ENCODE assay signal across 8 cellular contexts in genomic region chr11:66567787-66568123, GRCh38. TPM values are rescaled to one million over a fixed set of nuclear protein-coding genes. Genes with fewer than 3 reads are reported as not detected.
A peak's percentile ranks its signal among the peaks of the same experiment; 100 is the strongest.
DNase-seq lines count a peak whose midpoint lies in the region; ATAC-seq and TF ChIP-seq lines count a peak whose summit lies in the region.

No MANE protein-coding gene starts in this region.

- H3K4me3 Mint-ChIP-seq in activated CD8-positive, alpha-beta memory T cell treated with anti-CD3 and anti-CD28 coated beads, Interleukin-2, amount 10 ng/mL, durations not matched to agents 7 days and 5 days = peak overlapping the region; percentile 44

- peaks cover 25% of the 10 kb centered on the region for H3K27me3 Mint-ChIP-seq in activated CD8-positive, alpha-beta memory T cell treated with anti-CD3 and anti-CD28 coated beads, Interleukin-2, amount 10 ng/mL, durations not matched to agents 7 days and 5 days

- no peaks in the 10 kb centered on the region for H3K79me2 ChIP-seq in trophoblast cell (ENCODE audit: control insufficient read depth, insufficient read depth, low read length, poor library complexity)

- H2BK120ac ChIP-seq in trophoblast cell (ENCODE audit: insufficient read depth, low read length, poor library complexity) = no peak overlapping the region

- H2AK5ac ChIP-seq in trophoblast cell (ENCODE audit: low read length) = no peak overlapping the region

- H3K4me3 ChIP-seq in astrocyte of the cerebellum (ENCODE audit: low read depth, low read length) = peak overlapping the region; percentile 43
- H3K4me3 ChIP-seq in kidney epithelial cell (ENCODE audit: low read depth, low read length) = peak overlapping the region; percentile 38
- H3K4me3 ChIP-seq in thymus (ENCODE audit: low read length) = peak overlapping the region; percentile 58
- no peak overlapping the region for H3K4me3 ChIP-seq in trophoblast cell (ENCODE audit: low read depth, low read length)

- H4K8ac ChIP-seq in trophoblast cell (ENCODE audit: low read depth, low read length) = no peak overlapping the region

- peaks cover 5% of the 10 kb centered on the region for H3K4me1 Mint-ChIP-seq in activated CD8-positive, alpha-beta memory T cell treated with anti-CD3 and anti-CD28 coated beads, Interleukin-2, amount 10 ng/mL, durations not matched to agents 7 days and 5 days

- H3K9me3 ChIP-seq in thymus (ENCODE audit: control insufficient read depth) (no peaks in the 10 kb centered on the region), trophoblast cell (ENCODE audit: insufficient read depth, low read depth, low read length) (no peaks in the 10 kb centered on the region)

- ATAC-seq in activated CD8-positive, alpha-beta memory T cell treated with anti-CD3 and anti-CD28 coated beads, Interleukin-2, amount 10 ng/mL, durations not matched to agents 7 days and 5 days = no peak
- ATAC-seq in GM18907 (IDR thresholded peaks at IDR 0.05; ENCODE audit: unreplicated experiment) = no peak

- no peak overlapping the region for H3K18ac ChIP-seq in trophoblast cell (ENCODE audit: low read length)

- no peaks in the 10 kb centered on the region for H3K9me3 Mint-ChIP-seq in activated CD8-positive, alpha-beta memory T cell treated with anti-CD3 and anti-CD28 coated beads, Interleukin-2, amount 10 ng/mL, durations not matched to agents 7 days and 5 days (ENCODE audit: low read depth)

- H3K9ac ChIP-seq in trophoblast cell (ENCODE audit: low read length) = no peak overlapping the region

- no peak overlapping the region for H3K27ac Mint-ChIP-seq in activated CD8-positive, alpha-beta memory T cell treated with anti-CD3 and anti-CD28 coated beads, Interleukin-2, amount 10 ng/mL, durations not matched to agents 7 days and 5 days

- no peak overlapping the region for H2AFZ ChIP-seq in trophoblast cell (ENCODE audit: insufficient read depth, low read length, poor library complexity)

- H3K36me3 Mint-ChIP-seq in activated CD8-positive, alpha-beta memory T cell treated with anti-CD3 and anti-CD28 coated beads, Interleukin-2, amount 10 ng/mL, durations not matched to agents 7 days and 5 days = no peaks in the 10 kb centered on the region

- H3K27ac ChIP-seq in thymus (ENCODE audit: low read depth) (no peak overlapping the region), trophoblast cell (ENCODE audit: low read depth, low read length) (no peak overlapping the region)

- no peaks in the 10 kb centered on the region for H3K79me1 ChIP-seq in trophoblast cell (ENCODE audit: low read length)

- TF ChIP-seq CTCF in astrocyte of the cerebellum (IDR thresholded peaks at IDR 0.05; ENCODE audit: low read depth, low read length, missing control alignments) = no peak
- no peak for TF ChIP-seq CTCF in kidney epithelial cell (IDR thresholded peaks at IDR 0.05; ENCODE audit: insufficient read depth, low read length, poor library complexity, severe bottlenecking)

- H3K27me3 ChIP-seq in kidney epithelial cell (ENCODE audit: control insufficient read depth, insufficient read depth, low read length) (peaks cover 8% of the 10 kb centered on the region), thymus (ENCODE audit: control insufficient read depth, insufficient read depth) (peaks cover 19% of the 10 kb centered on the region), trophoblast cell (ENCODE audit: insufficient read depth, low read length) (no peaks in the 10 kb centered on the region)

- no peak overlapping the region for H3K14ac ChIP-seq in trophoblast cell (ENCODE audit: low read length)

- H3K4me1 ChIP-seq in thymus (ENCODE audit: control insufficient read depth, insufficient read depth, low read length) (peaks cover 6% of the 10 kb centered on the region), trophoblast cell (ENCODE audit: control insufficient read depth in 1 of 2, insufficient read depth in 2 of 2, low read length in 2 of 2) (peaks cover 0 to 3% of the 10 kb centered on the region in 2 experiments)

- in situ Hi-C loops in astrocyte of the cerebellum (cut with HindIII; ENCODE audit: low sequenced_read_pairs) = no loop called here

- no peak overlapping the region for H3K4ac ChIP-seq in trophoblast cell (ENCODE audit: low read depth, low read length)

- H3K23ac ChIP-seq in trophoblast cell (ENCODE audit: low read length) = no peak overlapping the region

- CTCF ChIA-PET in activated CD8-positive, alpha-beta memory T cell treated with anti-CD3 and anti-CD28 coated beads, Interleukin-2, amount 10 ng/mL, durations not matched to agents 7 days and 5 days (lab: Charles Lee) = interaction anchor here (1.1 to 3.9 kb wide), 4 partner anchors 9 to 110 kb away, joined by 4 to 22 read pairs (median 10); partner anchors contain the start of gene RBM4B

- no peak overlapping the region for H2BK5ac ChIP-seq in trophoblast cell (ENCODE audit: low read depth, low read length, poor library complexity)

- DNase-seq in activated CD8-positive, alpha-beta memory T cell treated with anti-CD3 and anti-CD28 coated beads, Interleukin-2, amount 10 ng/mL, durations not matched to agents 7 days and 5 days = no peak
- no peak for DNase-seq in activated CD8-positive, alpha-beta memory T cell treated with anti-CD3 and anti-CD28 coated beads, Interleukin-2, amount 50 U/mL, for 4 hours
- no peak for DNase-seq in astrocyte of the cerebellum (ENCODE audit: low read depth)
- DNase-seq in kidney epithelial cell (ENCODE audit: low read depth) = no peak
- no peak for DNase-seq in pons (ENCODE audit: low spot score)
- DNase-seq in trophoblast cell = no peak

- H3K4me2 ChIP-seq in trophoblast cell (ENCODE audit: low read length) = no peak overlapping the region

- WGBS in thymus = 75% methylated on average over 15 of the region's 15 CpGs
- no CpG with 5 or more reads among the region's 15 CpGs for WGBS in trophoblast cell (ENCODE audit: extremely low coverage, insufficient coverage, insufficient read length)

- no peak overlapping the region for H2BK12ac ChIP-seq in trophoblast cell (ENCODE audit: low read length)

- H3K36me3 ChIP-seq in kidney epithelial cell (ENCODE audit: control insufficient read depth, insufficient read depth, low read length) (no peaks in the 10 kb centered on the region), thymus (ENCODE audit: control insufficient read depth, insufficient read depth) (no peaks in the 10 kb centered on the region), trophoblast cell (ENCODE audit: control insufficient read depth in 1 of 2, insufficient read depth in 2 of 2, low read length in 2 of 2) (no peaks in the 10 kb centered on the region)

- H4K91ac ChIP-seq in trophoblast cell (ENCODE audit: low read depth, low read length) = no peak overlapping the region

- H4K12ac ChIP-seq in trophoblast cell (ENCODE audit: low read depth, low read length) = no peak overlapping the region

RNA-seq across cellular contexts. Expression of gene CTSF, which starts 0.7 kb away (rescaled TPM):
- 1 to 10 TPM; 2.8 to 4.1 TPM for total RNA-seq in activated CD8-positive, alpha-beta memory T cell treated with anti-CD3 and anti-CD28 coated beads, Interleukin-2, amount 10 ng/mL, durations not matched to agents 7 days and 5 days
- 21.0 and 25.1 TPM in 2 replicates for total RNA-seq in kidney epithelial cell
- polyA plus RNA-seq in thymus = 17.6 TPM
- polyA plus RNA-seq in trophoblast cell (2013) = 0.14 and 0.25 TPM in 2 replicates

RNA-seq across cellular contexts. Expression of gene ACTN3, which starts 21.1 kb away (rescaled TPM):
- under 1 TPM in 1 of 2 experiments, not detected in 1; 0.40 TPM for total RNA-seq in activated CD8-positive, alpha-beta memory T cell treated with anti-CD3 and anti-CD28 coated beads, Interleukin-2, amount 10 ng/mL, durations not matched to agents 7 days and 5 days
- not detected in 2 replicates for total RNA-seq in kidney epithelial cell
- polyA plus RNA-seq in thymus = 0.05 TPM
- polyA plus RNA-seq in trophoblast cell (2013) = 0.14 and 0.18 TPM in 2 replicates

RNA-seq across cellular contexts. Expression of gene ZDHHC24, which starts 21.9 kb away (rescaled TPM):
- total RNA-seq in activated CD8-positive, alpha-beta memory T cell treated with anti-CD3 and anti-CD28 coated beads, Interleukin-2, amount 10 ng/mL, durations not matched to agents 7 days and 5 days = 10 to 100 TPM; 18.7 to 19.8 TPM
- total RNA-seq in kidney epithelial cell = 22.0 and 22.4 TPM in 2 replicates
- 11.3 TPM for polyA plus RNA-seq in thymus
- 9.1 and 9.6 TPM in 2 replicates for polyA plus RNA-seq in trophoblast cell (2013)

RNA-seq across cellular contexts. Expression of gene CCDC87, which starts 25.1 kb away (rescaled TPM):
- under 1 TPM in 1 of 2 experiments, not detected in 1; 0.12 TPM for total RNA-seq in activated CD8-positive, alpha-beta memory T cell treated with anti-CD3 and anti-CD28 coated beads, Interleukin-2, amount 10 ng/mL, durations not matched to agents 7 days and 5 days
- total RNA-seq in kidney epithelial cell = 0.58 and 0.75 TPM in 2 replicates
- 0.23 TPM for polyA plus RNA-seq in thymus
- 0.12 and 0.14 TPM in 2 replicates for polyA plus RNA-seq in trophoblast cell (2013)

RNA-seq across cellular contexts. Expression of gene CCS, which starts 25.2 kb away (rescaled TPM):
- total RNA-seq in activated CD8-positive, alpha-beta memory T cell treated with anti-CD3 and anti-CD28 coated beads, Interleukin-2, amount 10 ng/mL, durations not matched to agents 7 days and 5 days = 10 to 100 TPM; 30.1 to 38.0 TPM
- total RNA-seq in kidney epithelial cell = 20.6 and 21.8 TPM in 2 replicates
- 173 TPM for polyA plus RNA-seq in thymus
- 34.7 and 34.8 TPM in 2 replicates for polyA plus RNA-seq in trophoblast cell (2013)
